ENCODE assay signal across 8 cellular contexts in genomic region chr15:68230157-68231100, GRCh38. TPM values are rescaled to one million over a fixed set of nuclear protein-coding genes. Genes with fewer than 3 reads are reported as not detected.
A peak's percentile ranks its signal among the peaks of the same experiment; 100 is the strongest.
DNase-seq lines count a peak whose midpoint lies in the region; ATAC-seq and TF ChIP-seq lines count a peak whose summit lies in the region.

No MANE protein-coding gene starts in this region.

- peak; percentile 14 for ATAC-seq in GM21447 (IDR thresholded peaks at IDR 0.05; ENCODE audit: unreplicated experiment)
- ATAC-seq in HG03354 (IDR thresholded peaks at IDR 0.05; ENCODE audit: poor library complexity, severe bottlenecking, unreplicated experiment), result no peak

- DNase-seq in BE2C, result peak; percentile 46
- DNase-seq in fibroblast of pulmonary artery (ENCODE audit: low read depth), result no peak
- peak; percentile 14 for DNase-seq in prostate gland (ENCODE audit: low spot score)
- no peak for DNase-seq in GM20000 (ENCODE audit: low spot score)
- DNase-seq in NCI-H2196 treated with DMSO at 0.1 percent for 48 hours (lab: John Stamatoyannopoulos, UW; ENCODE audit: unreplicated experiment), result no peak

- H3K36me3 ChIP-seq in BE2C (peaks cover 6% of the 10 kb centered on the region), SU-DHL-6 (ENCODE audit: low read length) (no peaks in the 10 kb centered on the region), prostate gland (no peaks in the 10 kb centered on the region)

- WGBS in prostate gland, result 57% methylated on average over 20 of the region's 20 CpGs

- H3K27ac ChIP-seq in SU-DHL-6 (ENCODE audit: low read depth, low read length) (peak overlapping the region; percentile 91), prostate gland (peak overlapping the region; percentile 81 to 83)

- no peaks in the 10 kb centered on the region for H3K9me2 ChIP-seq in SU-DHL-6 (replicated peaks; ENCODE audit: insufficient read depth, low read length)

- TF ChIP-seq CTCF in BE2C (IDR thresholded peaks at IDR 0.05; ENCODE audit: low read depth, low read length) (peak; percentile 26; the same call in 1 of the 2 replicates), SU-DHL-6 (IDR thresholded peaks at IDR 0.05; ENCODE audit: insufficient read depth, low read length, poor library complexity, severe bottlenecking) (no peak), fibroblast of pulmonary artery (IDR thresholded peaks at IDR 0.05; ENCODE audit: low read length, missing control alignments) (no peak), prostate gland (IDR thresholded peaks at IDR 0.05) (no peak), GM20000 (IDR thresholded peaks at IDR 0.05; ENCODE audit: extremely low read depth, missing control alignments) (no peak)

- peak overlapping the region; percentile 99 for H3K9ac ChIP-seq in SU-DHL-6 (ENCODE audit: low read length)

- intact Hi-C loops in prostate gland (cut with DNase I), result no loop called here

- H3F3A ChIP-seq in SU-DHL-6 (ENCODE audit: insufficient read depth), result peaks cover 3% of the 10 kb centered on the region; the same call in 1 of the 2 replicates

- peak overlapping the region; percentile 89 for H3K4me2 ChIP-seq in SU-DHL-6 (ENCODE audit: low read depth, low read length, poor library complexity, severe bottlenecking)

- TF ChIP-seq POLR2A in prostate gland (IDR thresholded peaks at IDR 0.05), result no peak

- H3K27me3 ChIP-seq in BE2C, result no peaks in the 10 kb centered on the region
- H3K27me3 ChIP-seq in SU-DHL-6 (ENCODE audit: low read length), result no peaks in the 10 kb centered on the region
- H3K27me3 ChIP-seq in prostate gland (replicated peaks; ENCODE audit: insufficient read depth), result no peaks in the 10 kb centered on the region

- H3K4me3 ChIP-seq in BE2C (ENCODE audit: low read depth, low read length), result peak overlapping the region; percentile 81
- H3K4me3 ChIP-seq in SU-DHL-6 (ENCODE audit: insufficient read depth, low read length, poor library complexity, severe bottlenecking), result peak overlapping the region; percentile 84
- H3K4me3 ChIP-seq in fibroblast of pulmonary artery (replicated peaks; ENCODE audit: low read depth, low read length), result peak overlapping the region; percentile 81
- H3K4me3 ChIP-seq in prostate gland, result peak overlapping the region; percentile 88 to 94

- peak overlapping the region; percentile 90 for H2AFZ ChIP-seq in SU-DHL-6 (ENCODE audit: low read depth, low read length, severe bottlenecking)

- H4K20me1 ChIP-seq in SU-DHL-6 (ENCODE audit: low read depth, low read length), result no peaks in the 10 kb centered on the region

- H3K9me3 ChIP-seq in BE2C (no peaks in the 10 kb centered on the region), SU-DHL-6 (ENCODE audit: insufficient read depth, low read length) (no peaks in the 10 kb centered on the region), prostate gland (no peaks in the 10 kb centered on the region)

- H3K4me1 ChIP-seq in BE2C, result peaks cover 26% of the 10 kb centered on the region
- H3K4me1 ChIP-seq in prostate gland (replicated peaks), result no peaks in the 10 kb centered on the region

- H3K79me2 ChIP-seq in SU-DHL-6 (ENCODE audit: insufficient read depth, low read length), result peaks cover 37% of the 10 kb centered on the region

RNA-seq across cellular contexts. Expression of gene CLN6, which starts 0.9 kb away (rescaled TPM):
- polyA plus RNA-seq in BE2C (2012; ENCODE audit: insufficient read depth, insufficient read length, low read depth), result 68.7 TPM
- total RNA-seq in prostate gland, result 10 to 100 TPM; 22.7 to 41.8 TPM

RNA-seq across cellular contexts. Expression of gene CALML4, which starts 25.3 kb away (rescaled TPM):
- 4.1 TPM for polyA plus RNA-seq in BE2C (2012; ENCODE audit: insufficient read depth, insufficient read length, low read depth)
- total RNA-seq in prostate gland, result 10 to 100 TPM in 1 of 2 donors, 1 to 10 TPM in 1; 4.5 to 18.8 TPM

RNA-seq across cellular contexts. Expression of gene FEM1B, which starts 47.1 kb away (rescaled TPM):
- polyA plus RNA-seq in BE2C (2012; ENCODE audit: insufficient read depth, insufficient read length, low read depth), result 59.1 TPM
- total RNA-seq in prostate gland, result 10 to 100 TPM; 46.0 to 50.0 TPM

Comparison
In these comparisons a context has a peak if more than half of its experiments do, and no peak if none do; other contexts are left out.
1. DNase-seq: peak in BE2C (single experiment) and prostate gland (single experiment); none in fibroblast of pulmonary artery (single experiment), GM20000 (single experiment) and NCI-H2196 treated with DMSO at 0.1 percent for 48 hours (single experiment).
2. Peak in every context shown above with its lines, with median percentiles within 50 percentile points of each other: H3K4me3 ChIP-seq.